In the genomic region with DNA sequence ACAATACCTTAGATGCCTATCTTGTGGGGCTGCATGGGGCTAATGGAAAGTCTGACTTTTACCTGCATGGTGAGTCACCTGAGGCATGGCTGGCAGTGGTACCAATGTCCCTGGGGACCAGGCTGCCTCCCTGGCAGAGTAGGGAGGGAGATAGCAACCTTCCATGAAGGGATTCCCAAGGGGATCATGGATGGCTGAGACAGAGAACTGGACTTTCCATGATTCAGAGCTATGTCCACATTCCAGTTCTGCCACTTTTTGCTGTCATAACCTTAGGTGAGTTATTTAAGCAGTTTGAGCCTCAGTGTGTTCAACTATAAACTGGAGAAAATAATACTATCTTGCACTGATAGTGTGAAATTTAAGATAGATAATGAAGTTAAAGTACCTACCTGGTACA, we compare ENCODE assay signal across 12 cellular contexts.
"Had no signal": no experiment of that assay in that cellular context is flagged by ENCODE, and none has a peak within 500 bp of the region (broad histone marks: within the 10 kb centered on the region; RNA-seq: fewer than 3 reads in every experiment).

No MANE protein-coding gene starts in this region.

- H3K27me3 ChIP-seq: left lung, tibial artery, vagina had no signal

- H3K4me3 ChIP-seq: heart left ventricle, left lung, tibial artery, vagina had no signal

- H3K9me3 ChIP-seq: heart left ventricle, left lung, tibial artery, vagina had no signal

- ATAC-seq: activated T-cell treated with anti-CD3 and anti-CD28 coated beads, Interleukin-2, amount 50 U/mL, for 4 hours; left lung had no signal

- H3K27ac ChIP-seq: heart left ventricle, left lung, tibial artery, vagina had no signal

- H3K36me3 ChIP-seq: heart left ventricle, left lung, tibial artery, vagina had no signal

- DNase-seq: activated CD4-positive, alpha-beta memory T cell treated with anti-CD3 and anti-CD28 coated beads for 36 hours; activated effector memory CD4-positive, alpha-beta T cell treated with anti-CD3 and anti-CD28 coated beads, Interleukin-2, amount 50 U/mL, for 16 hours; activated T-cell treated with anti-CD3 and anti-CD28 coated beads, Interleukin-2, amount 50 U/mL, for 4 hours; anterior cingulate cortex; endodermal cell; heart left ventricle; left lung; mesenchymal stem cell; stimulated activated CD4-positive, alpha-beta T cell treated with anti-CD3 and anti-CD28 coated beads, Interleukin-12 subunit alpha, Interleukin-12 subunit beta, amount 100 ng/mL, for 4 hours; stimulated activated CD4-positive, alpha-beta T cell treated with anti-CD3 and anti-CD28 coated beads, Interleukin-2, amount 100 ng/mL, for 48 hours; tibial artery had no signal
